In genomic region chr2:9897796-9898195, GRCh38 we compare ENCODE assay signal across 9 cellular contexts. TPM values are rescaled to one million over a fixed set of nuclear protein-coding genes. Genes with fewer than 3 reads are reported as not detected.
A peak's percentile ranks its signal among the peaks of the same experiment; 100 is the strongest.
DNase-seq lines count a peak whose midpoint lies in the region; ATAC-seq lines count a peak whose summit lies in the region.
"Had no signal": no experiment of that assay in that cellular context is flagged by ENCODE, and none has a peak within 500 bp of the region (broad histone marks: within the 10 kb centered on the region; RNA-seq: fewer than 3 reads in every experiment).

No MANE protein-coding gene starts in this region.

- ATAC-seq in HG03469 (IDR thresholded peaks at IDR 0.05; ENCODE audit: unreplicated experiment) = no peak

- H3K4me3 ChIP-seq in skin epidermis = no peak overlapping the region

- peak overlapping the region in 20 of 21 experiments; percentile 43 to 82 (median 71) for H3K27ac ChIP-seq in skin epidermis

- DNase-seq in HCEC 1CT (peak; percentile 2), SK-N-DZ (ENCODE audit: low spot score) (peak; percentile 11), hepatic stellate cell (ENCODE audit: low spot score) (peak; percentile 5), HPDE6-E6E7 (ENCODE audit: extremely low spot score) (no peak)
- DNase-seq in activated naive CD4-positive, alpha-beta T cell (lab: John Stamatoyannopoulos, UW) = no peak
- DNase-seq: activated T-cell treated with anti-CD3 and anti-CD28 coated beads for 4 hours, NCI-H345 had no signal

RNA-seq across cellular contexts. Expression of gene GRHL1, which starts 53.7 kb away (rescaled TPM):
- 3.4 and 8.7 TPM in 2 replicates for polyA plus RNA-seq in SK-N-DZ (2014; cell fraction: cytosol; rRNA removed)
- polyA plus RNA-seq in SK-N-DZ (2014; cell fraction: nucleus; rRNA removed) = 14.4 and 24.5 TPM in 2 replicates

RNA-seq across cellular contexts. Expression of gene TAF1B, which starts 54.5 kb away (rescaled TPM):
- polyA plus RNA-seq in SK-N-DZ (2014; cell fraction: cytosol; rRNA removed) = 20.0 and 38.3 TPM in 2 replicates
- 34.7 and 53.5 TPM in 2 replicates for polyA plus RNA-seq in SK-N-DZ (2014; cell fraction: nucleus; rRNA removed)

Comparison
In these comparisons a context has a peak if more than half of its experiments do, and no peak if none do; other contexts are left out.
1. DNase-seq: peak in HCEC 1CT (single experiment), SK-N-DZ (single experiment) and hepatic stellate cell (single experiment); none in activated naive CD4-positive, alpha-beta T cell (0 of 4) and HPDE6-E6E7 (single experiment).